9 cellular contexts compared by ENCODE assay signal in genomic region chrX:26762253-26762652, GRCh38.
"Had no signal": no experiment of that assay in that cellular context is flagged by ENCODE, and none has a peak within 500 bp of the region (broad histone marks: within the 10 kb centered on the region; RNA-seq: fewer than 3 reads in every experiment).

No MANE protein-coding gene starts in this region.

- H3K4me1 ChIP-seq: HAP-1 had no signal

- H3K9me3 ChIP-seq: HAP-1 had no signal

- H2AFZ ChIP-seq: GM23248 had no signal

- H3K36me3 ChIP-seq: HAP-1 had no signal

- H3K27ac Mint-ChIP-seq: HFFc6 had no signal

- DNase-seq: GM23248, GOT3, H7, HFFc6, KBM-7 had no signal

- H3K9ac ChIP-seq: GM23248, KMS-11 had no signal

- H3K4me3 Mint-ChIP-seq: HFFc6 had no signal

- H3K4me2 ChIP-seq: KMS-11 had no signal

- ATAC-seq: HCT116 had no signal

- H3K4me3 ChIP-seq: GM23248, HAP-1 had no signal

- H3K9me3 Mint-ChIP-seq: HFFc6 had no signal

- FAIRE-seq: HTR-8/SVneo had no signal

- H3K27ac ChIP-seq: GM23248, KMS-11 had no signal
